25 cellular contexts compared by ENCODE assay signal in genomic region chr10:100515612-100516011, GRCh38. TPM values are rescaled to one million over a fixed set of nuclear protein-coding genes. Genes with fewer than 3 reads are reported as not detected.
"Had no signal": no experiment of that assay in that cellular context is flagged by ENCODE, and none has a peak within 500 bp of the region (broad histone marks: within the 10 kb centered on the region; RNA-seq: fewer than 3 reads in every experiment).

No MANE protein-coding gene starts in this region.

- H3K4me3 ChIP-seq: ascending aorta had no signal

- DNase-seq: activated CD4-positive, alpha-beta memory T cell treated with anti-CD3 and anti-CD28 coated beads, Interleukin-2, amount 10 ng/mL, durations not matched to agents 7 days and 5 days; activated CD4-positive, alpha-beta T cell treated with anti-CD3 and anti-CD28 coated beads for 36 hours; activated CD4-positive, alpha-beta T cell treated with anti-CD3 and anti-CD28 coated beads, Interleukin-2, amount 50 U/mL, for 1 hour; activated CD8-positive, alpha-beta memory T cell treated with anti-CD3 and anti-CD28 coated beads for 24 hours; activated gamma-delta T cell treated with Interleukin-2 at 50 U/mL for 16 hours; activated naive CD4-positive, alpha-beta T cell treated with anti-CD3 and anti-CD28 coated beads, Interleukin-2, amount 10 ng/mL, durations not matched to agents 7 days and 5 days; activated T-cell treated with anti-CD3 and anti-CD28 coated beads, Interleukin-2, amount 50 U/mL, for 24 hours; amygdala; Karpas-422; NCI-H1105; NCI-H1436; NCI-H1694 treated with DMSO at 0.1 percent for 48 hours; NCI-H2029; NCI-H345; NCI-H524 treated with DMSO at 0.1 percent for 48 hours; Right ventricle myocardium superior; SW 1271 had no signal

- H3K27ac ChIP-seq: ascending aorta had no signal

- H3K9me3 ChIP-seq: ascending aorta had no signal

- H3K36me3 Mint-ChIP-seq: WTC11 had no signal

- H3K4me1 ChIP-seq: ascending aorta had no signal

- H3K27me3 Mint-ChIP-seq: activated CD4-positive, alpha-beta memory T cell treated with anti-CD3 and anti-CD28 coated beads, Interleukin-2, amount 10 ng/mL, durations not matched to agents 7 days and 5 days; activated CD4-positive, alpha-beta T cell treated with anti-CD3 and anti-CD28 coated beads for 36 hours; activated naive CD4-positive, alpha-beta T cell treated with anti-CD3 and anti-CD28 coated beads, Interleukin-2, amount 10 ng/mL, durations not matched to agents 7 days and 5 days; activated naive CD8-positive, alpha-beta T cell; activated T-cell treated with anti-CD3 and anti-CD28 coated beads, Interleukin-2, amount 50 U/mL, for 24 hours had no signal

- H3K27ac Mint-ChIP-seq: activated CD4-positive, alpha-beta memory T cell treated with anti-CD3 and anti-CD28 coated beads, Interleukin-2, amount 10 ng/mL, durations not matched to agents 7 days and 5 days; activated CD4-positive, alpha-beta T cell treated with anti-CD3 and anti-CD28 coated beads for 36 hours; activated naive CD4-positive, alpha-beta T cell treated with anti-CD3 and anti-CD28 coated beads, Interleukin-2, amount 10 ng/mL, durations not matched to agents 7 days and 5 days; activated naive CD8-positive, alpha-beta T cell; activated T-cell treated with anti-CD3 and anti-CD28 coated beads, Interleukin-2, amount 50 U/mL, for 24 hours; WTC11 had no signal

- H3K4me3 Mint-ChIP-seq: activated CD4-positive, alpha-beta memory T cell treated with anti-CD3 and anti-CD28 coated beads, Interleukin-2, amount 10 ng/mL, durations not matched to agents 7 days and 5 days; activated CD4-positive, alpha-beta T cell treated with anti-CD3 and anti-CD28 coated beads for 36 hours; activated naive CD4-positive, alpha-beta T cell treated with anti-CD3 and anti-CD28 coated beads, Interleukin-2, amount 10 ng/mL, durations not matched to agents 7 days and 5 days; activated naive CD8-positive, alpha-beta T cell; activated T-cell treated with anti-CD3 and anti-CD28 coated beads, Interleukin-2, amount 50 U/mL, for 24 hours; T-helper 2 cell treated with Interferon-gamma antibody and Interleukin-4, amounts not matched to agents 5 μg/mL and 100 μg/mL, for 36 hours; WTC11 had no signal

- H3K27me3 ChIP-seq: ascending aorta had no signal

- ATAC-seq: activated CD4-positive, alpha-beta T cell treated with anti-CD3 and anti-CD28 coated beads for 36 hours; activated CD4-positive, CD25-positive, alpha-beta regulatory T cell treated with anti-CD3 and anti-CD28 coated beads, Interleukin-2, amount 50 U/mL, for 24 hours; WTC11 had no signal

- H3K9me3 Mint-ChIP-seq: activated CD4-positive, alpha-beta memory T cell treated with anti-CD3 and anti-CD28 coated beads, Interleukin-2, amount 10 ng/mL, durations not matched to agents 7 days and 5 days; activated naive CD4-positive, alpha-beta T cell treated with anti-CD3 and anti-CD28 coated beads, Interleukin-2, amount 10 ng/mL, durations not matched to agents 7 days and 5 days; activated T-cell treated with anti-CD3 and anti-CD28 coated beads, Interleukin-2, amount 50 U/mL, for 24 hours; T-helper 2 cell treated with Interferon-gamma antibody and Interleukin-4, amounts not matched to agents 5 μg/mL and 100 μg/mL, for 36 hours; WTC11 had no signal

RNA-seq across cellular contexts. Expression of gene WNT8B, which starts 52.8 kb away (rescaled TPM):
- total RNA-seq: ascending aorta; cardiac septum; MCF 10A; Right ventricle myocardium superior; T-helper 1 cell treated with Interleukin-12 subunit alpha and Interleukin-12 subunit beta and Interleukin-4 antibody, amounts not matched to agents 30 ng/mL and 1 ng/mL, for 36 hours had no signal
